ENCODE assay signal across 22 cellular contexts in genomic region chr12:1807107-1807478, GRCh38. TPM values are rescaled to one million over a fixed set of nuclear protein-coding genes. Genes with fewer than 3 reads are reported as not detected.
"Had no signal": no experiment of that assay in that cellular context is flagged by ENCODE, and none has a peak within 500 bp of the region (broad histone marks: within the 10 kb centered on the region; RNA-seq: fewer than 3 reads in every experiment).

No MANE protein-coding gene starts in this region.

- ATAC-seq: naive thymus-derived CD4-positive, alpha-beta T cell; right cardiac atrium had no signal

- H3K27ac ChIP-seq: esophagus squamous epithelium, stomach, testis, WERI-Rb-1 had no signal

- H3K36me3 Mint-ChIP-seq: activated naive CD8-positive, alpha-beta T cell treated with anti-CD3 and anti-CD28 coated beads for 36 hours; brain; naive thymus-derived CD4-positive, alpha-beta T cell had no signal

- H3K4me3 Mint-ChIP-seq: activated CD4-positive, alpha-beta memory T cell treated with anti-CD3 and anti-CD28 coated beads, Interleukin-2, amount 10 ng/mL, durations not matched to agents 7 days and 5 days; activated naive CD8-positive, alpha-beta T cell treated with anti-CD3 and anti-CD28 coated beads for 36 hours; brain; central memory CD8-positive, alpha-beta T cell; naive thymus-derived CD4-positive, alpha-beta T cell; T-helper 1 cell treated with Interleukin-12 subunit alpha and Interleukin-12 subunit beta and Interleukin-4 antibody, amounts not matched to agents 30 μg/mL and 1 μg/mL, for 36 hours had no signal

- H3K4me1 ChIP-seq: testis had no signal

- H3K36me3 ChIP-seq: esophagus squamous epithelium, stomach, WERI-Rb-1 had no signal

- H3K4me3 ChIP-seq: coronary artery, esophagus squamous epithelium, smooth muscle cell, stomach, testis had no signal

- H3K9me3 Mint-ChIP-seq: activated CD4-positive, alpha-beta memory T cell treated with anti-CD3 and anti-CD28 coated beads, Interleukin-2, amount 10 ng/mL, durations not matched to agents 7 days and 5 days; activated naive CD8-positive, alpha-beta T cell treated with anti-CD3 and anti-CD28 coated beads for 36 hours; brain; central memory CD8-positive, alpha-beta T cell; immature natural killer cell; T-helper 1 cell treated with Interleukin-12 subunit alpha and Interleukin-12 subunit beta and Interleukin-4 antibody, amounts not matched to agents 30 μg/mL and 1 μg/mL, for 36 hours had no signal

- H3K9me3 ChIP-seq: esophagus squamous epithelium, stomach, testis had no signal

- DNase-seq: activated CD4-positive, alpha-beta memory T cell treated with anti-CD3 and anti-CD28 coated beads, Interleukin-2, amount 10 ng/mL, durations not matched to agents 7 days and 5 days; activated naive CD8-positive, alpha-beta T cell treated with anti-CD3 and anti-CD28 coated beads for 36 hours; amygdala; effector CD4-positive, alpha-beta T cell; esophagus squamous epithelium; glutamatergic neuron; immature natural killer cell; mammary epithelial cell; naive thymus-derived CD4-positive, alpha-beta T cell; stomach; testis; WERI-Rb-1 had no signal

- H3K27me3 ChIP-seq: stomach, testis had no signal

- H3K4me2 ChIP-seq: smooth muscle cell had no signal

- H3K27ac Mint-ChIP-seq: activated CD4-positive, alpha-beta memory T cell treated with anti-CD3 and anti-CD28 coated beads, Interleukin-2, amount 10 ng/mL, durations not matched to agents 7 days and 5 days; activated naive CD8-positive, alpha-beta T cell treated with anti-CD3 and anti-CD28 coated beads for 36 hours had no signal

- H3K27me3 Mint-ChIP-seq: activated CD4-positive, alpha-beta memory T cell treated with anti-CD3 and anti-CD28 coated beads, Interleukin-2, amount 10 ng/mL, durations not matched to agents 7 days and 5 days; activated naive CD8-positive, alpha-beta T cell treated with anti-CD3 and anti-CD28 coated beads for 36 hours; central memory CD8-positive, alpha-beta T cell; naive thymus-derived CD4-positive, alpha-beta T cell; progenitor cell of endocrine pancreas had no signal

RNA-seq across cellular contexts. Expression of gene LRTM2, which starts 13.3 kb away (rescaled TPM):
- total RNA-seq: activated CD4-positive, alpha-beta memory T cell treated with anti-CD3 and anti-CD28 coated beads, Interleukin-2, amount 10 ng/mL, durations not matched to agents 7 days and 5 days; activated naive CD8-positive, alpha-beta T cell treated with anti-CD3 and anti-CD28 coated beads for 36 hours; endothelial cell of umbilical vein; esophagus squamous epithelium; fibroblast of villous mesenchyme; mammary epithelial cell; right cardiac atrium; smooth muscle cell; stomach; urinary bladder had no signal
- polyA plus RNA-seq: endothelial cell of umbilical vein; immature natural killer cell; mammary epithelial cell; naive thymus-derived CD4-positive, alpha-beta T cell; right cardiac atrium; smooth muscle cell; urinary bladder had no signal
